ENCODE assay signal across 11 cellular contexts in the genomic region with DNA sequence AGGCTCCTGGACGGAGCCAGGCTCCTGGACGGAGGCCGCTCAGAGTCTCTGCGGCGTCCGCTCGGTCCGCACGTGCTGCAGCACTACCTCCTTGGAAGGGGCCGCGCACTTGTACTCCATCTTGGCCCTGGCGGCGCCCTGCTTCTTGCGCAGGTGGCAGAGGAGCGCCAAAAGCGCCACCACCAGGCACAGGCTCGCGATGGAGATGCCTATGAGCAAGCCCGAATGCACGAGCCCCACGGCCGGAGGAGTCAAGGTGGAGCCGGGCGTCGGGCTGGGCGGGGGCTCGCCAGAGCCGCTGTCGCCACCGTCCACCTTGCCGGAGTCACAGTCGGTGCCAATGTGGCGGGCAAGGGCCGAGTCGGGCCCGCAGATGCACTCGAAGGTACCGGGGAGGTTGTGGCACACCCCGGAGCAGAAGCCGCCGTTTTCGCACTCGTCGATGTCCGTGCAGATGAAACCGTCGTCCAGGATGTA. TPM values are rescaled to one million over a fixed set of nuclear protein-coding genes. Genes with fewer than 3 reads are reported as not detected.
A peak's percentile ranks its signal among the peaks of the same experiment; 100 is the strongest.
DNase-seq lines count a peak whose midpoint lies in the region; ATAC-seq and TF ChIP-seq lines count a peak whose summit lies in the region.
"Had no signal": no experiment of that assay in that cellular context is flagged by ENCODE, and none has a peak within 500 bp of the region (broad histone marks: within the 10 kb centered on the region; RNA-seq: fewer than 3 reads in every experiment).

No MANE protein-coding gene starts in this region.

- POLR2A ChIA-PET in PC-3 (lab: Charles Lee; ENCODE audit: unreplicated experiment): no interaction called here

- H3K36me3 Mint-ChIP-seq in CD14-positive monocyte: peaks cover 18 to 21% of the 10 kb centered on the region in 2 donors
- peaks cover under 1% of the 10 kb centered on the region for H3K36me3 Mint-ChIP-seq in osteocyte (ENCODE audit: unreplicated experiment)

- H3K27ac Mint-ChIP-seq in CD14-positive monocyte (peak overlapping the region in 3 of 7 donors; percentile 43 to 88 (median 85)), osteocyte (ENCODE audit: unreplicated experiment) (peak overlapping the region; percentile 68)
- H3K27ac Mint-ChIP-seq: activated naive CD8-positive, alpha-beta T cell treated with anti-CD3 and anti-CD28 coated beads, Interleukin-2, amount 50 U/mL, for 24 hours; memory B cell; T-helper 1 cell treated with Interleukin-12 subunit alpha and Interleukin-12 subunit beta and Interleukin-4 antibody, amounts not matched to agents 30 μg/mL and 1 μg/mL, for 36 hours had no signal

- no peaks in the 10 kb centered on the region for H3K36me3 ChIP-seq in PC-3 (ENCODE audit: low read depth, low read length)

- no peaks in the 10 kb centered on the region for H3K79me2 ChIP-seq in PC-3 (ENCODE audit: low read length)

- H2AFZ ChIP-seq in PC-3 (ENCODE audit: low read length): no peak overlapping the region

- ATAC-seq in PC-3 (no peak), foreskin keratinocyte (no peak), HG03442 (IDR thresholded peaks at IDR 0.05; ENCODE audit: unreplicated experiment) (no peak), HG03432 (IDR thresholded peaks at IDR 0.05; ENCODE audit: unreplicated experiment) (no peak)

- no peaks in the 10 kb centered on the region for H3K9me3 ChIP-seq in PC-3 (ENCODE audit: low read length)

- intact Hi-C loops in CD14-positive monocyte (cut with micrococcal nuclease): loop anchor here in 1 of 2 donors (2.0 to 10.0 kb wide), 2 partner anchors 187 to 353 kb away; no protein-coding TSS in a partner anchor
- intact Hi-C loops in PC-3 (cut with micrococcal nuclease): no loop called here

- no peak for DNase-seq in CD14-positive monocyte (ENCODE audit: low spot score)
- no peak for DNase-seq in PC-3
- peak; percentile 6 to 15 for DNase-seq in foreskin keratinocyte
- DNase-seq in osteocyte (ENCODE audit: extremely low spot score, unreplicated experiment): no peak
- no peak for DNase-seq in activated gamma-delta T cell treated with Interleukin-2 at 50 U/mL for 16 hours
- DNase-seq in HuH-7.5 (ENCODE audit: low spot score): no peak

- H3K4me1 ChIP-seq in PC-3 (ENCODE audit: insufficient read depth, low read length): peaks cover 16% of the 10 kb centered on the region
- peaks cover 4% of the 10 kb centered on the region for H3K4me1 ChIP-seq in foreskin keratinocyte

- no TSS peak for BruUV-seq in PC-3 (replicated peaks; lab: Mats Ljungman, UMichigan)

- H3K27me3 ChIP-seq in PC-3 (ENCODE audit: low read length): peaks cover under 1% of the 10 kb centered on the region
- H3K27me3 ChIP-seq in foreskin keratinocyte: peaks cover 4% of the 10 kb centered on the region

- H3K9ac ChIP-seq in PC-3 (ENCODE audit: low read length): no peak overlapping the region

- CTCF ChIA-PET in PC-3 (lab: Charles Lee): no interaction called here

- H3K4me2 ChIP-seq in PC-3 (ENCODE audit: low read length): peak overlapping the region; percentile 96

- H3K27me3 Mint-ChIP-seq in CD14-positive monocyte (ENCODE audit: low read depth in 3 of 3) (peaks cover 12 to 23% (median 20%) of the 10 kb centered on the region in 3 donors), osteocyte (ENCODE audit: unreplicated experiment) (no peaks in the 10 kb centered on the region)

- H3K9me2 ChIP-seq in PC-3 (replicated peaks; ENCODE audit: low read length): no peaks in the 10 kb centered on the region

- H3K27ac ChIP-seq in PC-3 (ENCODE audit: low read length): no peak overlapping the region
- H3K27ac ChIP-seq in foreskin keratinocyte: no peak overlapping the region

- H4K20me1 ChIP-seq in PC-3 (ENCODE audit: low read length): no peaks in the 10 kb centered on the region

- H3K4me1 Mint-ChIP-seq in CD14-positive monocyte: peaks cover 62% of the 10 kb centered on the region
- peaks cover 46% of the 10 kb centered on the region for H3K4me1 Mint-ChIP-seq in osteocyte (ENCODE audit: unreplicated experiment)
- H3K4me1 Mint-ChIP-seq: activated naive CD8-positive, alpha-beta T cell treated with anti-CD3 and anti-CD28 coated beads, Interleukin-2, amount 50 U/mL, for 24 hours; memory B cell had no signal

- TF ChIP-seq CTCF in CD14-positive monocyte (IDR thresholded peaks at IDR 0.05): no peak
- no peak for TF ChIP-seq CTCF in PC-3 (conservative IDR thresholded peaks at IDR 0.05; ENCODE audit: low read depth, low read length)
- TF ChIP-seq CTCF in foreskin keratinocyte (conservative IDR thresholded peaks at IDR 0.05): peak; percentile 33
- no peak for TF ChIP-seq CTCF in osteocyte (IDR thresholded peaks at IDR 0.05)

- H3K4me3 Mint-ChIP-seq in CD14-positive monocyte (peak overlapping the region; percentile 88 to 93), osteocyte (ENCODE audit: unreplicated experiment) (peak overlapping the region; percentile 84)
- H3K4me3 Mint-ChIP-seq: activated naive CD8-positive, alpha-beta T cell treated with anti-CD3 and anti-CD28 coated beads, Interleukin-2, amount 50 U/mL, for 24 hours; memory B cell; T-helper 1 cell treated with Interleukin-12 subunit alpha and Interleukin-12 subunit beta and Interleukin-4 antibody, amounts not matched to agents 30 μg/mL and 1 μg/mL, for 36 hours had no signal

- no peaks in the 10 kb centered on the region for H3F3A ChIP-seq in PC-3 (ENCODE audit: low read length, unreplicated experiment)

- peaks cover 0 to 11% (median 1%) of the 10 kb centered on the region in 7 donors for H3K9me3 Mint-ChIP-seq in CD14-positive monocyte
- no peaks in the 10 kb centered on the region for H3K9me3 Mint-ChIP-seq in osteocyte (ENCODE audit: unreplicated experiment)
- H3K9me3 Mint-ChIP-seq: activated naive CD8-positive, alpha-beta T cell treated with anti-CD3 and anti-CD28 coated beads, Interleukin-2, amount 50 U/mL, for 24 hours; memory B cell; T-helper 1 cell treated with Interleukin-12 subunit alpha and Interleukin-12 subunit beta and Interleukin-4 antibody, amounts not matched to agents 30 μg/mL and 1 μg/mL, for 36 hours had no signal

- H3K4me3 ChIP-seq in PC-3 (ENCODE audit: low read length): peak overlapping the region; percentile 73

RNA-seq across cellular contexts. Expression of a gene that starts 1.7 kb away (rescaled TPM):
- polyA plus RNA-seq in CD14-positive monocyte: 10 to 100 TPM in 1 of 2 donors, 1 to 10 TPM in 1; 7.4 to 30.2 TPM
- total RNA-seq in PC-3 (2014; rRNA removed): 3.1 and 4.5 TPM in 2 replicates
- total RNA-seq in foreskin keratinocyte: 2.0 and 2.6 TPM in 2 replicates
- polyA plus RNA-seq in foreskin keratinocyte: 1.1 and 1.8 TPM in 2 replicates
- 66.3 and 68.3 TPM in 2 replicates for total RNA-seq in osteocyte

RNA-seq across cellular contexts. Expression of a gene that starts 12.7 kb away (rescaled TPM):
- polyA plus RNA-seq in CD14-positive monocyte: not detected
- not detected in 2 replicates for total RNA-seq in PC-3 (2014; rRNA removed)
- not detected in 2 replicates for total RNA-seq in foreskin keratinocyte
- not detected in 2 replicates for polyA plus RNA-seq in foreskin keratinocyte
- total RNA-seq in osteocyte: not detected in 2 replicates

RNA-seq across cellular contexts. Expression of a gene that starts 38.3 kb away (rescaled TPM):
- 10 to 100 TPM; 26.0 to 48.9 TPM for polyA plus RNA-seq in CD14-positive monocyte
- total RNA-seq in PC-3 (2014; rRNA removed): not detected in 2 replicates
- not detected in 2 replicates for total RNA-seq in foreskin keratinocyte
- polyA plus RNA-seq in foreskin keratinocyte: not detected in 2 replicates
- 0.13 and 0.21 TPM in 2 replicates for total RNA-seq in osteocyte

Comparison
In these comparisons a context has a peak if more than half of its experiments do, and no peak if none do; other contexts are left out.
1. DNase-seq: peak in foreskin keratinocyte (2 of 2); none in CD14-positive monocyte (single experiment), PC-3 (single experiment), osteocyte (single experiment), activated gamma-delta T cell treated with Interleukin-2 at 50 U/mL for 16 hours (single experiment) and HuH-7.5 (single experiment).
2. RNA of a gene that starts 1.7 kb away (total RNA-seq): 66.3 to 68.3 TPM in osteocyte; 3.1 to 4.5 TPM in PC-3 and 2.0 to 2.6 TPM in foreskin keratinocyte; every median in the first group is over 10 times any median in the second.